33 cellular contexts compared by ENCODE assay signal in the genomic region with DNA sequence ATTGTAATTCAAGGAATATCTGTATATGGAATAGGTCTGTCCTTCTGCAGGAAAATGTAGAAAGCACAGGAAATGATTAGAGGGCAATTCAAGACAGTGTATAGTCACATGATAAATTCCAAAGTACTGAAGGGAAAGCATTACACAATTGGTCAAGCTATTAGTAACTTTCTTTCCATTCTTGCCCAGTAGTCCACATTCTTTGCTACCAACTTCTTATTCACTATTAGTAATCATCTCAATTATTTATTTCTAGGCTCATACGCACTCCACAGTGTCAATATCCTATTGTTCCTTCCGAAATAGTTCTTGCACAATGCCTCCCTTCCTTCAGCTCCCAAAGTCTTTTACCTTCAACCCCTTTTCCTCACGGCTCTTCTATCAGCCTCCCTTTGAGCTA.
DNase-seq lines count a peak whose midpoint lies in the region; ATAC-seq and TF ChIP-seq lines count a peak whose summit lies in the region.
"Had no signal": no experiment of that assay in that cellular context is flagged by ENCODE, and none has a peak within 500 bp of the region (broad histone marks: within the 10 kb centered on the region; RNA-seq: fewer than 3 reads in every experiment).

No MANE protein-coding gene starts in this region.

- peak; percentile 78 for ATAC-seq in RWPE2 (ENCODE audit: low read depth)
- ATAC-seq: activated CD4-positive, CD25-positive, alpha-beta regulatory T cell treated with anti-CD3 and anti-CD28 coated beads, Interleukin-2, amount 50 U/mL, for 24 hours; GM12878; naive thymus-derived CD8-positive, alpha-beta T cell had no signal

- H2AFZ ChIP-seq in mammary epithelial cell (ENCODE audit: low read depth, low read length): no peak overlapping the region
- H2AFZ ChIP-seq: hepatocyte had no signal

- no peaks in the 10 kb centered on the region for H3K27me3 ChIP-seq in mammary epithelial cell (ENCODE audit: insufficient read depth, low read length)
- no peaks in the 10 kb centered on the region for H3K27me3 ChIP-seq in breast epithelium
- H3K27me3 ChIP-seq in RWPE2 (ENCODE audit: insufficient read depth, poor library complexity, severe bottlenecking): no peaks in the 10 kb centered on the region
- H3K27me3 ChIP-seq: cardiac muscle cell, colonic mucosa, hepatocyte, upper lobe of left lung had no signal

- no peak overlapping the region for H3K4me2 ChIP-seq in mammary epithelial cell (ENCODE audit: insufficient read depth, low read depth, low read length)
- H3K4me2 ChIP-seq: hepatocyte had no signal

- peaks cover 8% of the 10 kb centered on the region for H3K4me1 ChIP-seq in mammary epithelial cell (ENCODE audit: insufficient read depth, low read length)
- H3K4me1 ChIP-seq in breast epithelium: no peaks in the 10 kb centered on the region
- peaks cover 14% of the 10 kb centered on the region for H3K4me1 ChIP-seq in RWPE2 (ENCODE audit: insufficient read depth, poor library complexity, severe bottlenecking)
- H3K4me1 ChIP-seq: colonic mucosa, lower lobe of right lung, prostate gland, upper lobe of left lung had no signal

- intact Hi-C loops in mammary epithelial cell (cut with micrococcal nuclease): no loop called here
- intact Hi-C loops in breast epithelium (cut with DNase I; ENCODE audit: low total_unique reads): no loop called here

- CTCF ChIA-PET in mammary epithelial cell (lab: Charles Lee; ENCODE audit: low non-redundant PET): no interaction called here

- H3K36me3 ChIP-seq in mammary epithelial cell (ENCODE audit: insufficient read depth, low read length): no peaks in the 10 kb centered on the region
- H3K36me3 ChIP-seq in breast epithelium: no peaks in the 10 kb centered on the region
- no peaks in the 10 kb centered on the region for H3K36me3 ChIP-seq in RWPE2 (ENCODE audit: low read depth)
- H3K36me3 ChIP-seq: cardiac muscle cell, lower lobe of right lung, prostate gland, upper lobe of left lung had no signal

- dilution Hi-C loops in mammary epithelial cell (cut with HindIII; ENCODE audit: low sequenced_read_pairs): no loop called here

- no peak overlapping the region for H3K9ac ChIP-seq in mammary epithelial cell (ENCODE audit: insufficient read depth, low read length)

- no peak for TF ChIP-seq POLR2A in breast epithelium (IDR thresholded peaks at IDR 0.05)

- no peaks in the 10 kb centered on the region for H3K79me2 ChIP-seq in mammary epithelial cell (ENCODE audit: insufficient read depth, low read length)
- H3K79me2 ChIP-seq: hepatocyte had no signal

- TF ChIP-seq CTCF in mammary epithelial cell (conservative IDR thresholded peaks at IDR 0.05 in 1 of 2, IDR thresholded peaks at IDR 0.05 in 1 of 2; ENCODE audit: extremely low read depth in 1 of 2, insufficient read depth in 1 of 2, low read depth in 1 of 2, low read length in 2 of 2): no peak
- TF ChIP-seq CTCF in breast epithelium (IDR thresholded peaks at IDR 0.05): no peak
- no peak for TF ChIP-seq CTCF in RWPE2 (IDR thresholded peaks at IDR 0.05; ENCODE audit: poor library complexity, severe bottlenecking)

- peak; percentile 63 for DNase-seq in mammary epithelial cell
- no peak for DNase-seq in breast epithelium (ENCODE audit: low spot score in 2 of 2)
- DNase-seq in RWPE2 (ENCODE audit: low spot score): no peak
- DNase-seq in fibroblast of peridontal ligament (ENCODE audit: extremely low read depth): peak; percentile 24
- DNase-seq in stromal cell of bone marrow (ENCODE audit: low read depth): peak; percentile 9
- no peak for DNase-seq in NCI-H526 treated with DMSO at 0.1 percent for 48 hours (lab: John Stamatoyannopoulos, UW)
- DNase-seq in NCI-H345 (lab: John Stamatoyannopoulos, UW): no peak
- DNase-seq in substantia nigra (lab: John Stamatoyannopoulos, UW): no peak
- DNase-seq: activated CD4-positive, alpha-beta T cell treated with anti-CD3 and anti-CD28 coated beads, Interleukin-2, amount 50 U/mL, for 48 hours; activated naive CD4-positive, alpha-beta T cell treated with anti-CD3 and anti-CD28 coated beads, Interleukin-2, amount 50 U/mL, for 16 hours; anterior cingulate cortex; CD4-positive, CD25-positive, alpha-beta regulatory T cell; colonic mucosa; effector CD4-positive, alpha-beta T cell; Karpas-422; lower lobe of right lung; naive thymus-derived CD8-positive, alpha-beta T cell; NCI-H1417 treated with DMSO at 0.1 percent for 48 hours; NCI-H2029 treated with DMSO at 0.1 percent for 48 hours; NCI-H524 treated with DMSO at 0.1 percent for 48 hours; nucleus accumbens; SHP77; stimulated activated CD4-positive, alpha-beta T cell treated with anti-CD3 and anti-CD28 coated beads, Interleukin-15, amount 100 ng/mL, for 24 hours; stimulated activated CD4-positive, alpha-beta T cell treated with anti-CD3 and anti-CD28 coated beads, Interleukin-4, amount 100 ng/mL, for 4 hours; T-helper 2 cell; upper lobe of left lung had no signal

- WGBS in mammary epithelial cell (ENCODE audit: low coverage, missing lambda C conversion rate): 80% methylated on average over 3 of the region's 3 CpGs

- no peaks in the 10 kb centered on the region for H4K20me1 ChIP-seq in mammary epithelial cell (ENCODE audit: insufficient read depth, low read length)

- in situ Hi-C loops in mammary epithelial cell (cut with MboI; ENCODE audit: low sequenced_read_pairs in 2 of 2): no loop called here

- H3K9me3 ChIP-seq in mammary epithelial cell (replicated peaks; ENCODE audit: insufficient read depth, low read length): no peaks in the 10 kb centered on the region
- peaks cover 0 to 16% of the 10 kb centered on the region in 2 donors for H3K9me3 ChIP-seq in breast epithelium
- no peaks in the 10 kb centered on the region for H3K9me3 ChIP-seq in RWPE2 (ENCODE audit: severe bottlenecking)
- H3K9me3 ChIP-seq: colonic mucosa, prostate gland had no signal

- H3K4me3 ChIP-seq in mammary epithelial cell (replicated peaks in 1 of 3; ENCODE audit: insufficient read depth in 1 of 3, low read depth in 2 of 3, low read length in 3 of 3): no peak overlapping the region
- no peak overlapping the region for H3K4me3 ChIP-seq in breast epithelium
- H3K4me3 ChIP-seq in RWPE2 (ENCODE audit: severe bottlenecking): no peak overlapping the region
- H3K4me3 ChIP-seq: cardiac muscle cell, colonic mucosa, GM12878, hepatocyte, lower lobe of right lung, prostate gland, upper lobe of left lung had no signal

- BruUV-seq in mammary epithelial cell (replicated peaks; lab: Mats Ljungman, UMichigan): no TSS peak

- H3K27ac ChIP-seq in mammary epithelial cell (ENCODE audit: insufficient read depth, low read depth, low read length) (no peak overlapping the region), breast epithelium (no peak overlapping the region), RWPE2 (ENCODE audit: poor library complexity, severe bottlenecking) (peak overlapping the region; percentile 15), substantia nigra (ENCODE audit: low read depth, low read length, poor library complexity, severe bottlenecking) (no peak overlapping the region)
- H3K27ac ChIP-seq: 22Rv1, cardiac muscle cell, colonic mucosa, HL-60, lower lobe of right lung, prostate gland, upper lobe of left lung had no signal

Comparison
In these comparisons a context has a peak if more than half of its experiments do, and no peak if none do; other contexts are left out.
1. DNase-seq: peak in mammary epithelial cell (single experiment), fibroblast of peridontal ligament (single experiment) and stromal cell of bone marrow (single experiment); none in breast epithelium (0 of 2), RWPE2 (single experiment), NCI-H526 treated with DMSO at 0.1 percent for 48 hours (single experiment), NCI-H345 (single experiment) and substantia nigra (0 of 49).